In genomic region chr3:58529516-58530353, GRCh38 we compare ENCODE assay signal across 13 cellular contexts. TPM values are rescaled to one million over a fixed set of nuclear protein-coding genes. Genes with fewer than 3 reads are reported as not detected.
A peak's percentile ranks its signal among the peaks of the same experiment; 100 is the strongest.
DNase-seq lines count a peak whose midpoint lies in the region; ATAC-seq and TF ChIP-seq lines count a peak whose summit lies in the region.
"Had no signal": no experiment of that assay in that cellular context is flagged by ENCODE, and none has a peak within 500 bp of the region (broad histone marks: within the 10 kb centered on the region; RNA-seq: fewer than 3 reads in every experiment).

No MANE protein-coding gene starts in this region.

- H3K36me3 ChIP-seq in neuronal stem cell (replicated peaks in 1 of 2; ENCODE audit: control insufficient read depth in 2 of 2, insufficient read depth in 2 of 2, low read length in 2 of 2) = no peaks in the 10 kb centered on the region
- H3K36me3 ChIP-seq: BLaER1 had no signal

- H3K9me3 ChIP-seq in neuronal stem cell (replicated peaks in 1 of 2; ENCODE audit: control insufficient read depth in 2 of 2, insufficient read depth in 1 of 2, low read depth in 1 of 2, low read length in 2 of 2) = no peaks in the 10 kb centered on the region
- H3K9me3 ChIP-seq: BLaER1 had no signal

- no peak for TF ChIP-seq POLR2A in NB4 (IDR thresholded peaks at IDR 0.05; ENCODE audit: extremely low read depth, insufficient read length)

- H3K27ac Mint-ChIP-seq in chondrocyte (ENCODE audit: unreplicated experiment) = no peak overlapping the region
- H3K27ac Mint-ChIP-seq: memory B cell had no signal

- WGBS in neuronal stem cell (ENCODE audit: extremely low coverage in 2 of 2, insufficient read length in 2 of 2, insufficient replicate concordance in 1 of 2), 2 donors = no CpG with 5 or more reads among the region's 15 CpGs

- H2BK120ac ChIP-seq in neuronal stem cell (ENCODE audit: low read depth, low read length) = no peak overlapping the region

- H3K27me3 ChIP-seq in neuronal stem cell (ENCODE audit: control insufficient read depth in 3 of 3, insufficient read depth in 3 of 3, low read depth in 1 of 3, low read length in 3 of 3) = no peaks in the 10 kb centered on the region
- H3K27me3 ChIP-seq: BLaER1 had no signal

- H2BK5ac ChIP-seq in neuronal stem cell (ENCODE audit: low read length) = peak overlapping the region; percentile 4

- peak overlapping the region; percentile 46 for H2BK15ac ChIP-seq in neuronal stem cell (ENCODE audit: low read length)

- H3K4me3 Mint-ChIP-seq in chondrocyte (ENCODE audit: unreplicated experiment) = no peak overlapping the region
- H3K4me3 Mint-ChIP-seq: memory B cell had no signal

- H3K23ac ChIP-seq in neuronal stem cell (ENCODE audit: low read depth, low read length, poor library complexity) = no peak overlapping the region

- peaks cover 14% of the 10 kb centered on the region in 2 donors for H3K4me1 ChIP-seq in neuronal stem cell (ENCODE audit: control insufficient read depth in 2 of 2, insufficient read depth in 1 of 2, low read depth in 1 of 2, low read length in 2 of 2)

- H2AK5ac ChIP-seq in neuronal stem cell (ENCODE audit: low read depth, low read length) = peak overlapping the region; percentile 53

- TF ChIP-seq CTCF in NB4 (IDR thresholded peaks at IDR 0.05; ENCODE audit: low read depth, low read length) (peak; percentile 50), chondrocyte (IDR thresholded peaks at IDR 0.05) (peak; percentile 53)

- no peaks in the 10 kb centered on the region for H3K79me1 ChIP-seq in neuronal stem cell (ENCODE audit: low read depth, low read length)

- peak overlapping the region; percentile 64 for H2AFZ ChIP-seq in neuronal stem cell (ENCODE audit: low read length)

- no peak overlapping the region for H3K4ac ChIP-seq in neuronal stem cell (ENCODE audit: low read length)

- peak overlapping the region; percentile 86 for H2BK12ac ChIP-seq in neuronal stem cell (ENCODE audit: low read length)

- no peak overlapping the region for H3K27ac ChIP-seq in neuronal stem cell (replicated peaks; ENCODE audit: low read length)

- no peak overlapping the region for H3K14ac ChIP-seq in neuronal stem cell (ENCODE audit: low read length)

- H3K4me3 ChIP-seq in NB4 (ENCODE audit: low read depth, low read length) = no peak overlapping the region
- H3K4me3 ChIP-seq in neuronal stem cell (ENCODE audit: low read length in 2 of 2) = no peak overlapping the region
- H3K4me3 ChIP-seq: BLaER1 had no signal

- H3K27me3 Mint-ChIP-seq in chondrocyte (ENCODE audit: low read depth) = no peaks in the 10 kb centered on the region

- ATAC-seq in GM18520 (IDR thresholded peaks at IDR 0.05; ENCODE audit: unreplicated experiment) = no peak
- ATAC-seq: activated CD4-positive, CD25-positive, alpha-beta regulatory T cell treated with anti-CD3 and anti-CD28 coated beads, Interleukin-2, amount 50 U/mL, for 24 hours had no signal

- peak overlapping the region; percentile 34 for H3K9ac ChIP-seq in neuronal stem cell (ENCODE audit: low read depth, low read length, poor library complexity)

- H3K36me3 Mint-ChIP-seq in chondrocyte (ENCODE audit: low read depth) = peaks cover 2% of the 10 kb centered on the region

- H4K8ac ChIP-seq in neuronal stem cell (ENCODE audit: low read depth, low read length) = no peak overlapping the region

- H3K4me1 Mint-ChIP-seq in chondrocyte (ENCODE audit: low read depth) = peaks cover 36% of the 10 kb centered on the region

- H3K18ac ChIP-seq in neuronal stem cell (ENCODE audit: low read length) = no peak overlapping the region

- peak overlapping the region; percentile 73 for H4K91ac ChIP-seq in neuronal stem cell (ENCODE audit: low read depth, low read length, poor library complexity)

- no peak overlapping the region for H3K4me2 ChIP-seq in neuronal stem cell (ENCODE audit: insufficient read depth, low read length, poor library complexity, severe bottlenecking)

- no peaks in the 10 kb centered on the region for H3K9me3 Mint-ChIP-seq in chondrocyte (ENCODE audit: low read depth)

- peak; percentile 16 to 53 for DNase-seq in NCI-H524 (lab: John Stamatoyannopoulos, UW)
- no peak for DNase-seq in NCI-H524 treated with DMSO at 0.1 percent for 48 hours (lab: John Stamatoyannopoulos, UW)
- DNase-seq in NB4 (ENCODE audit: low read depth) = peak; percentile 69
- no peak for DNase-seq in chondrocyte (ENCODE audit: low spot score)
- peak; percentile 51 for DNase-seq in neuronal stem cell (ENCODE audit: low spot score)
- no peak for DNase-seq in OCI-M2 (lab: John Stamatoyannopoulos, UW; ENCODE audit: unreplicated experiment)
- no peak for DNase-seq in putamen (ENCODE audit: low spot score)
- DNase-seq: cortex of kidney, NCI-H1092 treated with DMSO at 0.1 percent for 48 hours had no signal

RNA-seq across cellular contexts. Expression of gene ACOX2, which starts 7.3 kb away (rescaled TPM):
- total RNA-seq in chondrocyte = 0.56 to 1.9 TPM (median 0.57 TPM) in 3 replicates
- polyA plus RNA-seq in neuronal stem cell (2013, experiment 1 of 2) = 6.1 TPM
- 5.8 TPM for polyA plus RNA-seq in neuronal stem cell (2013, experiment 2 of 2)

RNA-seq across cellular contexts. Expression of gene KCTD6, which starts 37.8 kb away (rescaled TPM):
- 8.6 to 12.9 TPM (median 9.7 TPM) in 3 replicates for total RNA-seq in chondrocyte
- 31.2 TPM for polyA plus RNA-seq in neuronal stem cell (2013, experiment 1 of 2)
- 30.7 TPM for polyA plus RNA-seq in neuronal stem cell (2013, experiment 2 of 2)

RNA-seq across cellular contexts. Expression of gene FAM107A, which starts 47.5 kb away (rescaled TPM):
- total RNA-seq in chondrocyte = not detected in 3 replicates
- 2.1 TPM for polyA plus RNA-seq in neuronal stem cell (2013, experiment 1 of 2)
- 2.0 TPM for polyA plus RNA-seq in neuronal stem cell (2013, experiment 2 of 2)

Comparison
In these comparisons a context has a peak if more than half of its experiments do, and no peak if none do; other contexts are left out.
1. DNase-seq: peak in NCI-H524 (2 of 2), NB4 (single experiment) and neuronal stem cell (single experiment); none in NCI-H524 treated with DMSO at 0.1 percent for 48 hours (single experiment), chondrocyte (single experiment), OCI-M2 (single experiment) and putamen (single experiment).